Comparison of ENCODE assay signal across 1 cellular context in genomic region chr12:66087365-66087943, GRCh38.
A peak's percentile ranks its signal among the peaks of the same experiment; 100 is the strongest.
TF ChIP-seq lines count a peak whose summit lies in the region.

No MANE protein-coding gene starts in this region.

TF ChIP-seq in HepG2, 621 proteins besides CTCF, POLR2A, EP300 and RAD21 (continues in another document):
- TF ChIP-seq ZBED4 (CRISPR knock-in tag; IDR thresholded peaks at IDR 0.05; ENCODE audit: borderline replicate concordance): 0 out of 2 replicates have a peak, but pooled peaks have one; percentile 30
- no peak for TF ChIP-seq ZNF558 (CRISPR knock-in tag; IDR thresholded peaks at IDR 0.05; ENCODE audit: borderline replicate concordance)
- no peak for TF ChIP-seq RFXAP (CRISPR knock-in tag; IDR thresholded peaks at IDR 0.05; ENCODE audit: borderline replicate concordance)
- TF ChIP-seq ARID3A (IDR thresholded peaks at IDR 0.05; ENCODE audit: low read depth, low read length): 0 out of 2 replicates have a peak, but pooled peaks have one; percentile 40
- no peak for TF ChIP-seq ADNP (CRISPR knock-in tag; IDR thresholded peaks at IDR 0.05)
- no peak for TF ChIP-seq ZSCAN12 (CRISPR knock-in tag; IDR thresholded peaks at IDR 0.05)
- TF ChIP-seq ZNF17 (CRISPR knock-in tag; IDR thresholded peaks at IDR 0.05): no peak
- TF ChIP-seq LCORL (IDR thresholded peaks at IDR 0.05): no peak
- TF ChIP-seq LCORL (CRISPR knock-in tag; IDR thresholded peaks at IDR 0.05): peak; percentile 57; the same call in 1 of the 2 replicates
- TF ChIP-seq CBX2 (IDR thresholded peaks at IDR 0.05; ENCODE audit: low read depth, low read length): no peak
- TF ChIP-seq CBX2 (CRISPR knock-in tag; IDR thresholded peaks at IDR 0.05; ENCODE audit: low read depth): no peak
- 0 out of 2 replicates have a peak, but pooled peaks have one; percentile 13 for TF ChIP-seq SOX5 (CRISPR knock-in tag; IDR thresholded peaks at IDR 0.05; ENCODE audit: borderline replicate concordance)
- no peak for TF ChIP-seq RARG (CRISPR knock-in tag; IDR thresholded peaks at IDR 0.05; ENCODE audit: low read depth)
- TF ChIP-seq, protein P1, sequence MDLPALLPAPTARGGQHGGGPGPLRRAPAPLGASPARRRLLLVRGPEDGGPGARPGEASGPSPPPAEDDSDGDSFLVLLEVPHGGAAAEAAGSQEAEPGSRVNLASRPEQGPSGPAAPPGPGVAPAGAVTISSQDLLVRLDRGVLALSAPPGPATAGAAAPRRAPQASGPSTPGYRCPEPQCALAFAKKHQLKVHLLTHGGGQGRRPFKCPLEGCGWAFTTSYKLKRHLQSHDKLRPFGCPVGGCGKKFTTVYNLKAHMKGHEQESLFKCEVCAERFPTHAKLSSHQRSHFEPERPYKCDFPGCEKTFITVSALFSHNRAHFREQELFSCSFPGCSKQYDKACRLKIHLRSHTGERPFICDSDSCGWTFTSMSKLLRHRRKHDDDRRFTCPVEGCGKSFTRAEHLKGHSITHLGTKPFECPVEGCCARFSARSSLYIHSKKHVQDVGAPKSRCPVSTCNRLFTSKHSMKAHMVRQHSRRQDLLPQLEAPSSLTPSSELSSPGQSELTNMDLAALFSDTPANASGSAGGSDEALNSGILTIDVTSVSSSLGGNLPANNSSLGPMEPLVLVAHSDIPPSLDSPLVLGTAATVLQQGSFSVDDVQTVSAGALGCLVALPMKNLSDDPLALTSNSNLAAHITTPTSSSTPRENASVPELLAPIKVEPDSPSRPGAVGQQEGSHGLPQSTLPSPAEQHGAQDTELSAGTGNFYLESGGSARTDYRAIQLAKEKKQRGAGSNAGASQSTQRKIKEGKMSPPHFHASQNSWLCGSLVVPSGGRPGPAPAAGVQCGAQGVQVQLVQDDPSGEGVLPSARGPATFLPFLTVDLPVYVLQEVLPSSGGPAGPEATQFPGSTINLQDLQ (CRISPR knock-in tag; IDR thresholded peaks at IDR 0.05): no peak
- TF ChIP-seq ZNF552 (CRISPR knock-in tag; IDR thresholded peaks at IDR 0.05; ENCODE audit: borderline replicate concordance): no peak
- TF ChIP-seq, protein P2, sequence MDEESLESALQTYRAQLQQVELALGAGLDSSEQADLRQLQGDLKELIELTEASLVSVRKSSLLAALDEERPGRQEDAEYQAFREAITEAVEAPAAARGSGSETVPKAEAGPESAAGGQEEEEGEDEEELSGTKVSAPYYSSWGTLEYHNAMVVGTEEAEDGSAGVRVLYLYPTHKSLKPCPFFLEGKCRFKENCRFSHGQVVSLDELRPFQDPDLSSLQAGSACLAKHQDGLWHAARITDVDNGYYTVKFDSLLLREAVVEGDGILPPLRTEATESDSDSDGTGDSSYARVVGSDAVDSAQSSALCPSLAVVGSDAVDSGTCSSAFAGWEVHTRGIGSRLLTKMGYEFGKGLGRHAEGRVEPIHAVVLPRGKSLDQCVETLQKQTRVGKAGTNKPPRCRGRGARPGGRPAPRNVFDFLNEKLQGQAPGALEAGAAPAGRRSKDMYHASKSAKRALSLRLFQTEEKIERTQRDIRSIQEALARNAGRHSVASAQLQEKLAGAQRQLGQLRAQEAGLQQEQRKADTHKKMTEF (CRISPR knock-in tag; IDR thresholded peaks at IDR 0.05): 0 out of 2 replicates have a peak, but pooled peaks have one; percentile 22
- TF ChIP-seq GPBP1L1 (CRISPR knock-in tag; IDR thresholded peaks at IDR 0.05): no peak
- TF ChIP-seq ZNF205 (CRISPR knock-in tag; IDR thresholded peaks at IDR 0.05): no peak
- no peak for TF ChIP-seq ZNF382 (CRISPR knock-in tag; IDR thresholded peaks at IDR 0.05; ENCODE audit: borderline replicate concordance)
- no peak for TF ChIP-seq ZNF333 (CRISPR knock-in tag; IDR thresholded peaks at IDR 0.05; ENCODE audit: borderline replicate concordance)
- no peak for TF ChIP-seq BORCS8-MEF2B (CRISPR knock-in tag; IDR thresholded peaks at IDR 0.05)
- no peak for TF ChIP-seq MNT (IDR thresholded peaks at IDR 0.05)
- TF ChIP-seq PREB (CRISPR knock-in tag; IDR thresholded peaks at IDR 0.05): no peak
- TF ChIP-seq ZFP62 (CRISPR knock-in tag; IDR thresholded peaks at IDR 0.05): no peak
- TF ChIP-seq ZNF563 (CRISPR knock-in tag; IDR thresholded peaks at IDR 0.05): no peak
- no peak for TF ChIP-seq FOSL2 (CRISPR knock-in tag; IDR thresholded peaks at IDR 0.05)
- TF ChIP-seq, protein P3, sequence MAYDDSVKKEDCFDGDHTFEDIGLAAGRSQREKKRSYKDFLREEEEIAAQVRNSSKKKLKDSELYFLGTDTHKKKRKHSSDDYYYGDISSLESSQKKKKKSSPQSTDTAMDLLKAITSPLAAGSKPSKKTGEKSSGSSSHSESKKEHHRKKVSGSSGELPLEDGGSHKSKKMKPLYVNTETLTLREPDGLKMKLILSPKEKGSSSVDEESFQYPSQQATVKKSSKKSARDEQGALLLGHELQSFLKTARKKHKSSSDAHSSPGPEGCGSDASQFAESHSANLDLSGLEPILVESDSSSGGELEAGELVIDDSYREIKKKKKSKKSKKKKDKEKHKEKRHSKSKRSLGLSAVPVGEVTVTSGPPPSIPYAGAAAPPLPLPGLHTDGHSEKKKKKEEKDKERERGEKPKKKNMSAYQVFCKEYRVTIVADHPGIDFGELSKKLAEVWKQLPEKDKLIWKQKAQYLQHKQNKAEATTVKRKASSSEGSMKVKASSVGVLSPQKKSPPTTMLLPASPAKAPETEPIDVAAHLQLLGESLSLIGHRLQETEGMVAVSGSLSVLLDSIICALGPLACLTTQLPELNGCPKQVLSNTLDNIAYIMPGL (CRISPR knock-in tag; IDR thresholded peaks at IDR 0.05; ENCODE audit: borderline replicate concordance in 1 of 2, low read depth in 1 of 2): no peak
- no peak for TF ChIP-seq ZNF512B (CRISPR knock-in tag; IDR thresholded peaks at IDR 0.05; ENCODE audit: borderline replicate concordance)
- no peak for TF ChIP-seq ZMYM3 (CRISPR knock-in tag; IDR thresholded peaks at IDR 0.05)
- no peak for TF ChIP-seq ZNF672 (CRISPR knock-in tag; IDR thresholded peaks at IDR 0.05)
- no peak for TF ChIP-seq FOXK1 (CRISPR knock-in tag; IDR thresholded peaks at IDR 0.05; ENCODE audit: borderline replicate concordance, low read depth)
- TF ChIP-seq TRIM24 (CRISPR knock-in tag; IDR thresholded peaks at IDR 0.05): no peak
- peak; percentile 54; the same call in 1 of the 2 replicates for TF ChIP-seq ZMYM4 (CRISPR knock-in tag; IDR thresholded peaks at IDR 0.05)
- TF ChIP-seq KLF13 (CRISPR knock-in tag; IDR thresholded peaks at IDR 0.05): no peak
- TF ChIP-seq ZNF235 (CRISPR knock-in tag; IDR thresholded peaks at IDR 0.05; ENCODE audit: borderline replicate concordance): no peak
- TF ChIP-seq ZNF256 (CRISPR knock-in tag; conservative IDR thresholded peaks at IDR 0.05): no peak
- TF ChIP-seq TARDBP (CRISPR knock-in tag; IDR thresholded peaks at IDR 0.05): 0 out of 2 replicates have a peak, but pooled peaks have one; percentile 25
